1 cellular context compared by ENCODE assay signal in the genomic region with DNA sequence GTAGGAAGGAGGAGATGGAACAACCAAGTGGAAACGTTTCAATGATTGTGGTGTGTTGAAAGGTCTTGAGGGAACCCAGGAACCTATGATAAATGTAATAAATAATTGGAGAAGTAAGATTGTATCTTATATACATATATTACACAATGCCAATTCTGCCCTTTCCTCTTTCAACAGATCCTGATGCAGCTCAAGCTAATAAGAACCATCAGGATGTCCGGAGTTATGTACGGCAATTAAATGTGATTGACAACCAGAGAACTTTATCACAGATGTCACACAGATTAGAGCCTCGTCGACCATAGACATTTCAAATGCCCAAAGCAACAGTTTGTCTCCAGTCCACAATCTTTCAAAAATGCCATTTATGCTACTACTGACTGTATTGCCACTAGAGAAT.
TF ChIP-seq lines count a peak whose summit lies in the region.

No MANE protein-coding gene starts in this region.

TF ChIP-seq in IMR-90, 13 proteins besides CTCF, POLR2A, EP300 and RAD21:
- no peak for TF ChIP-seq MAFK (IDR thresholded peaks at IDR 0.05; ENCODE audit: low read depth, low read length)
- no peak for TF ChIP-seq MAZ (IDR thresholded peaks at IDR 0.05; ENCODE audit: borderline replicate concordance, low read depth, low read length)
- TF ChIP-seq CEBPB (IDR thresholded peaks at IDR 0.05; ENCODE audit: low read depth, low read length): no peak
- no peak for TF ChIP-seq SMC3 (IDR thresholded peaks at IDR 0.05; ENCODE audit: low read depth, low read length)
- TF ChIP-seq FOS (IDR thresholded peaks at IDR 0.05; ENCODE audit: low read depth, low read length): no peak
- TF ChIP-seq, protein P1, sequence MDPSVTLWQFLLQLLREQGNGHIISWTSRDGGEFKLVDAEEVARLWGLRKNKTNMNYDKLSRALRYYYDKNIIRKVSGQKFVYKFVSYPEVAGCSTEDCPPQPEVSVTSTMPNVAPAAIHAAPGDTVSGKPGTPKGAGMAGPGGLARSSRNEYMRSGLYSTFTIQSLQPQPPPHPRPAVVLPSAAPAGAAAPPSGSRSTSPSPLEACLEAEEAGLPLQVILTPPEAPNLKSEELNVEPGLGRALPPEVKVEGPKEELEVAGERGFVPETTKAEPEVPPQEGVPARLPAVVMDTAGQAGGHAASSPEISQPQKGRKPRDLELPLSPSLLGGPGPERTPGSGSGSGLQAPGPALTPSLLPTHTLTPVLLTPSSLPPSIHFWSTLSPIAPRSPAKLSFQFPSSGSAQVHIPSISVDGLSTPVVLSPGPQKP (IDR thresholded peaks at IDR 0.05; ENCODE audit: borderline replicate concordance, low read depth, low read length): no peak
- no peak for TF ChIP-seq CHD1 (IDR thresholded peaks at IDR 0.05; ENCODE audit: low read depth, low read length)
- TF ChIP-seq MXI1 (IDR thresholded peaks at IDR 0.05; ENCODE audit: borderline replicate concordance, low read depth, low read length): no peak
- no peak for TF ChIP-seq RFX5 (IDR thresholded peaks at IDR 0.05; ENCODE audit: low read depth, low read length)
